20 cellular contexts compared by ENCODE assay signal in the genomic region with DNA sequence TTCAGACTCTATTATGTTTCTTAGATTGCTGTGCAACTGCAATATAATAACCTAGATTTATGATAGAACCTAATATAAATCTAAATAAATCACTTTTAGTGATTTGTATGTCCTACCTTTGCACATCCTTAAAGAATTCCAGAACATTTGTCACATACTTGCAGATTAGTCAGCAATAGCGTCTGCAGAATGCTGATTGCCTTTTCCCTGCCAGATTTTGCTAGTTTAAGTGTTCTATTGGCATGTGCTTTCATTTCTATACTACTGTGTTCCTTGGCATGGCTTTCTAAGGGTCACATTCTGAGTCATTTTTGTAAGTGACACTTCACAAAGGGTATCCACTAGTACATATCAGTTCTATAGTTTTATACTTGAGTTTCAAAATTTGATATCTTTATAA.
"Had no signal": no experiment of that assay in that cellular context is flagged by ENCODE, and none has a peak within 500 bp of the region (broad histone marks: within the 10 kb centered on the region; RNA-seq: fewer than 3 reads in every experiment).

No MANE protein-coding gene starts in this region.

- H3K4me3 ChIP-seq: tibial nerve had no signal

- H2AFZ ChIP-seq: parathyroid adenoma had no signal

- H3K27ac Mint-ChIP-seq: activated naive CD4-positive, alpha-beta T cell treated with anti-CD3 and anti-CD28 coated beads, Interleukin-2, amount 50 U/mL, for 24 hours; effector memory CD8-positive, alpha-beta T cell; natural killer cell had no signal

- ATAC-seq: effector memory CD8-positive, alpha-beta T cell; natural killer cell had no signal

- H3K27me3 ChIP-seq: neutrophil, tibial nerve had no signal

- H3K27me3 Mint-ChIP-seq: activated naive CD4-positive, alpha-beta T cell treated with anti-CD3 and anti-CD28 coated beads, Interleukin-2, amount 50 U/mL, for 24 hours; effector memory CD8-positive, alpha-beta T cell had no signal

- H3K36me3 ChIP-seq: neutrophil, tibial nerve, WERI-Rb-1 had no signal

- DNase-seq: activated CD4-positive, alpha-beta T cell treated with anti-CD3 and anti-CD28 coated beads, Interleukin-2, amount 50 U/mL, for 48 hours; activated effector memory CD4-positive, alpha-beta T cell treated with Interleukin-2 at 50 U/mL for 16 hours; activated T-cell treated with anti-CD3 and anti-CD28 coated beads, Interleukin-2, amount 50 U/mL, for 1 hour; amniotic stem cell; dermis blood vessel endothelial cell; effector memory CD8-positive, alpha-beta T cell; islet precursor cell; natural killer cell; stimulated activated CD4-positive, alpha-beta T cell treated with anti-CD3 and anti-CD28 coated beads, Interleukin-15, amount 100 ng/mL, for 24 hours; stimulated activated CD4-positive, alpha-beta T cell treated with anti-CD3 and anti-CD28 coated beads, Interleukin-4, amount 100 ng/mL, for 1 hour; stimulated activated naive CD4-positive, alpha-beta T cell treated with Interleukin-2 at 50 U/mL for 16 hours; substantia nigra; T-helper 1 cell; T1000; WERI-Rb-1 had no signal

- H3K4me3 Mint-ChIP-seq: activated naive CD4-positive, alpha-beta T cell treated with anti-CD3 and anti-CD28 coated beads, Interleukin-2, amount 50 U/mL, for 24 hours; effector memory CD8-positive, alpha-beta T cell; natural killer cell had no signal

- H3K9me3 ChIP-seq: neutrophil had no signal

- H3K4me1 ChIP-seq: parathyroid adenoma had no signal

- H3K36me3 Mint-ChIP-seq: activated naive CD4-positive, alpha-beta T cell treated with anti-CD3 and anti-CD28 coated beads, Interleukin-2, amount 50 U/mL, for 24 hours had no signal

- H3K4me1 Mint-ChIP-seq: activated naive CD4-positive, alpha-beta T cell treated with anti-CD3 and anti-CD28 coated beads, Interleukin-2, amount 50 U/mL, for 24 hours had no signal

- H3K27ac ChIP-seq: epithelial cell of prostate, neutrophil, parathyroid adenoma, tibial nerve, WERI-Rb-1 had no signal

- H3K9ac ChIP-seq: parathyroid adenoma had no signal

- H3K79me2 ChIP-seq: parathyroid adenoma had no signal
